ENCODE assay signal across 24 cellular contexts in the genomic region with DNA sequence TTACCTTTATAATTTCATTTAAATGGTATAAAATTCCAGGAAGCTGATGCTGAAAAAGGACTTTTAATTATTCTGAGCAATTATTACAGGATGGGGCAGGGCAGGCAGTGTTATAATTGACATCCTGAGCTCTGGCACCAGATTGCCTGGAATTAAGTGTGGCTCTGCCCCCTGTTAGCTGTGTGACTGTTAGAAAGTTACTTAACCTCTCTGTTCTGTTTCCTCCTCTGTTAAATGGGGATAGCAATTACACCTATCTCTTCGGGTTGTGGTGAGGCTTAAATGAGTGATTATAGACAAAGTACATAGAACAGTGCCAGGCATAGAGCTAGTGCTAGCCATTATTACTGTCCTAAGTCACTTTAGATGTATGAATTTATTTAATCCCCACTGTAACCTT.
"Had no signal": no experiment of that assay in that cellular context is flagged by ENCODE, and none has a peak within 500 bp of the region (broad histone marks: within the 10 kb centered on the region; RNA-seq: fewer than 3 reads in every experiment).

No MANE protein-coding gene starts in this region.

- H3K4me2 ChIP-seq: hepatocyte had no signal

- H3K79me2 ChIP-seq: hepatocyte had no signal

- ATAC-seq: esophagus mucosa; foreskin keratinocyte; gastroesophageal sphincter; heart left ventricle; left cardiac atrium; left lung; left ventricle myocardium superior; lower lobe of right lung; naive thymus-derived CD8-positive, alpha-beta T cell had no signal

- H3K36me3 ChIP-seq: colonic mucosa, esophagus squamous epithelium, gastroesophageal sphincter, heart left ventricle, left lung, lower lobe of right lung had no signal

- H3K27me3 ChIP-seq: colonic mucosa, esophagus squamous epithelium, foreskin keratinocyte, gastroesophageal sphincter, heart left ventricle, hepatocyte, left lung had no signal

- H3K9me3 ChIP-seq: colonic mucosa, esophagus squamous epithelium, gastroesophageal sphincter, heart left ventricle, left lung, lower lobe of right lung, mucosa of descending colon had no signal

- FAIRE-seq: frontal cortex, keratinocyte had no signal

- H3K4me3 ChIP-seq: colonic mucosa, esophagus squamous epithelium, gastroesophageal sphincter, heart left ventricle, hepatocyte, left lung, lower lobe of right lung, mucosa of descending colon had no signal

- H3K27ac ChIP-seq: colonic mucosa, epithelial cell of prostate, esophagus squamous epithelium, foreskin keratinocyte, gastroesophageal sphincter, heart left ventricle, hepatocyte, left lung, lower lobe of right lung had no signal

- H2AFZ ChIP-seq: hepatocyte had no signal

- DNase-seq: cortex of kidney; effector CD4-positive, alpha-beta T cell; effector memory CD4-positive, alpha-beta T cell; erythroblast; esophagus squamous epithelium; foreskin keratinocyte; heart left ventricle; hypothalamus; immature natural killer cell; left cardiac atrium; left lung; left ventricle myocardium superior; lower lobe of right lung; mesenchymal stem cell; naive B cell; naive thymus-derived CD8-positive, alpha-beta T cell had no signal

- H3K4me1 ChIP-seq: colonic mucosa, esophagus squamous epithelium, foreskin keratinocyte, gastroesophageal sphincter, heart left ventricle, left lung, lower lobe of right lung had no signal
